ENCODE assay signal across 8 cellular contexts in the genomic region with DNA sequence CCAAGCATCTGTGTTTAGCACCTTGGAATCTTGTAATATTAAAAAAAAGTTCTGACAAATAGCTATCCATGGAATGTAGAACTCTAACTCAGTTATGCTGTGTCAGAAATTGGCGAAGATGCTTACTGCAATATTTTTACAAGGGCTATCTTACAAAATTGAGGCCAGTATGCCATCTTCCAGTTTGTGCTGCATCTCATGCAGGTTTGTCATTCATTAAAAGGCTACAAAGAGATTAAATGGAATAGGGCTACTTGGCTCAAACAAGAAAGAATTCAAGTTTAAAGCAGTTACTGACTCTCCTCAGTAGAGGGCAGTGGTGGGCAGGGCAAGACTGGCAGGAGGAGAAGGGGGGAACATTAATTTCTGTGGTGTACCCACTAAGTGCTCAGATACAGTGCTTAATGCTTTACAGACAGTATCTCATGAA.
DNase-seq lines count a peak whose midpoint lies in the region; ATAC-seq and TF ChIP-seq lines count a peak whose summit lies in the region.

No MANE protein-coding gene starts in this region.

- WGBS in smooth muscle cell (ENCODE audit: low lambda C conversion rate): 68% methylated on average over 1 of the region's 1 CpG

- POLR2A ChIA-PET in activated CD4-positive, alpha-beta T cell treated with anti-CD3 and anti-CD28 coated beads for 36 hours (lab: Charles Lee): no interaction called here

- H3K9me3 ChIP-seq in NT2/D1 (ENCODE audit: insufficient read depth, low read length) (no peaks in the 10 kb centered on the region), smooth muscle cell (replicated peaks; ENCODE audit: low read depth) (no peaks in the 10 kb centered on the region)

- H3K27me3 Mint-ChIP-seq in activated CD4-positive, alpha-beta T cell treated with anti-CD3 and anti-CD28 coated beads for 36 hours: peaks cover 4% of the 10 kb centered on the region

- no peak overlapping the region for H2AFZ ChIP-seq in smooth muscle cell (ENCODE audit: low read depth)

- no peak overlapping the region for H3K27ac ChIP-seq in smooth muscle cell (ENCODE audit: low read depth)

- H3K36me3 Mint-ChIP-seq in activated CD4-positive, alpha-beta T cell treated with anti-CD3 and anti-CD28 coated beads for 36 hours (ENCODE audit: low read depth): no peaks in the 10 kb centered on the region

- no peak overlapping the region for H3K9ac ChIP-seq in NT2/D1 (ENCODE audit: insufficient read length, low read depth)
- no peak overlapping the region for H3K9ac ChIP-seq in smooth muscle cell (ENCODE audit: low read depth)

- H3K79me2 ChIP-seq in smooth muscle cell (ENCODE audit: low read depth): no peaks in the 10 kb centered on the region

- H4K20me1 ChIP-seq in smooth muscle cell (ENCODE audit: low read depth): no peaks in the 10 kb centered on the region

- TF ChIP-seq CTCF in fibroblast of mammary gland (conservative IDR thresholded peaks at IDR 0.05; ENCODE audit: control insufficient read depth, insufficient read depth, low read depth, low read length) (peak; percentile 81), smooth muscle cell (IDR thresholded peaks at IDR 0.05; ENCODE audit: borderline replicate concordance, insufficient read depth, poor library complexity, severe bottlenecking) (peak; percentile 72)

- H3K27ac Mint-ChIP-seq in activated CD4-positive, alpha-beta T cell treated with anti-CD3 and anti-CD28 coated beads for 36 hours: no peak overlapping the region

- no peak for ATAC-seq in activated CD4-positive, alpha-beta T cell treated with anti-CD3 and anti-CD28 coated beads for 36 hours
- no peak for ATAC-seq in HG02970 (IDR thresholded peaks at IDR 0.05; ENCODE audit: low FRiP score, unreplicated experiment)
- ATAC-seq in GM21723 (IDR thresholded peaks at IDR 0.05; ENCODE audit: unreplicated experiment): no peak

- H3K4me1 Mint-ChIP-seq in activated CD4-positive, alpha-beta T cell treated with anti-CD3 and anti-CD28 coated beads for 36 hours: no peaks in the 10 kb centered on the region

- H3K4me3 Mint-ChIP-seq in activated CD4-positive, alpha-beta T cell treated with anti-CD3 and anti-CD28 coated beads for 36 hours: no peak overlapping the region

- CTCF ChIA-PET in activated CD4-positive, alpha-beta T cell treated with anti-CD3 and anti-CD28 coated beads for 36 hours (lab: Charles Lee): interaction anchor here (0.8 to 1.0 kb wide), 3 partner anchors 142 to 241 kb away, joined by 4 to 5 read pairs (median 4); no protein-coding TSS in a partner anchor

- no peak overlapping the region for H3K4me2 ChIP-seq in smooth muscle cell

- no peaks in the 10 kb centered on the region for H3F3A ChIP-seq in smooth muscle cell (ENCODE audit: low read depth)

- H3K27me3 ChIP-seq in NT2/D1 (ENCODE audit: insufficient read depth, insufficient read length): no peaks in the 10 kb centered on the region
- H3K27me3 ChIP-seq in smooth muscle cell (ENCODE audit: low read depth): no peaks in the 10 kb centered on the region

- intact Hi-C loops in activated CD4-positive, alpha-beta T cell treated with anti-CD3 and anti-CD28 coated beads for 36 hours (cut with DNase I, micrococcal nuclease): loop anchor here (5.0 kb wide), 2 partner anchors 155 to 240 kb away; no protein-coding TSS in a partner anchor

- H3K4me3 ChIP-seq in NT2/D1 (ENCODE audit: insufficient read length, low read depth) (no peak overlapping the region), fibroblast of mammary gland (ENCODE audit: control insufficient read depth, low read depth, low read length) (no peak overlapping the region), smooth muscle cell (no peak overlapping the region)

- H3K9me3 Mint-ChIP-seq in activated CD4-positive, alpha-beta T cell treated with anti-CD3 and anti-CD28 coated beads for 36 hours (ENCODE audit: low read depth): no peaks in the 10 kb centered on the region

- DNase-seq in activated CD4-positive, alpha-beta T cell treated with anti-CD3 and anti-CD28 coated beads for 36 hours: peak; percentile 22
- DNase-seq in activated CD4-positive, alpha-beta T cell treated with anti-CD3 and anti-CD28 coated beads, Interleukin-2, amount 50 U/mL, for 1 hour: no peak
- peak; percentile 18 for DNase-seq in NT2/D1 (ENCODE audit: low read depth, low spot score)
- peak; percentile 30 for DNase-seq in fibroblast of mammary gland (ENCODE audit: low read depth)
- no peak for DNase-seq in smooth muscle cell (lab: John Stamatoyannopoulos, UW; ENCODE audit: unreplicated experiment)
- DNase-seq in NCI-H2029 (lab: John Stamatoyannopoulos, UW): no peak

- H3K4me1 ChIP-seq in NT2/D1 (ENCODE audit: insufficient read depth, insufficient read length): no peaks in the 10 kb centered on the region
- no peaks in the 10 kb centered on the region for H3K4me1 ChIP-seq in smooth muscle cell (ENCODE audit: low read depth)

- no peaks in the 10 kb centered on the region for H3K36me3 ChIP-seq in NT2/D1 (ENCODE audit: insufficient read depth, insufficient read length, low read length)
- H3K36me3 ChIP-seq in smooth muscle cell (ENCODE audit: low read depth): no peaks in the 10 kb centered on the region

Comparison
In these comparisons a context has a peak if more than half of its experiments do, and no peak if none do; other contexts are left out.
1. DNase-seq: peak in activated CD4-positive, alpha-beta T cell treated with anti-CD3 and anti-CD28 coated beads for 36 hours (single experiment), NT2/D1 (single experiment) and fibroblast of mammary gland (single experiment); none in activated CD4-positive, alpha-beta T cell treated with anti-CD3 and anti-CD28 coated beads, Interleukin-2, amount 50 U/mL, for 1 hour (single experiment), smooth muscle cell (single experiment) and NCI-H2029 (single experiment).